20 cellular contexts compared by ENCODE assay signal in genomic region chr18:551404-552061, GRCh38. TPM values are rescaled to one million over a fixed set of nuclear protein-coding genes. Genes with fewer than 3 reads are reported as not detected.
DNase-seq lines count a peak whose midpoint lies in the region; ATAC-seq lines count a peak whose summit lies in the region.
"Had no signal": no experiment of that assay in that cellular context is flagged by ENCODE, and none has a peak within 500 bp of the region (broad histone marks: within the 10 kb centered on the region; RNA-seq: fewer than 3 reads in every experiment).

No MANE protein-coding gene starts in this region.

- ATAC-seq in GM18520 (IDR thresholded peaks at IDR 0.05; ENCODE audit: unreplicated experiment) = peak; percentile 98
- ATAC-seq in GM21367 (IDR thresholded peaks at IDR 0.05; ENCODE audit: unreplicated experiment) = peak; percentile 53
- peak; percentile 65 for ATAC-seq in HG02852 (IDR thresholded peaks at IDR 0.05; ENCODE audit: unreplicated experiment)
- ATAC-seq in HG03442 (IDR thresholded peaks at IDR 0.05; ENCODE audit: unreplicated experiment) = peak; percentile 66
- no peak for ATAC-seq in GM19328 (IDR thresholded peaks at IDR 0.05; ENCODE audit: unreplicated experiment)
- ATAC-seq: GM23338, right cardiac atrium had no signal

- DNase-seq in ureter (ENCODE audit: low spot score) (no peak), NCI-H146 (lab: John Stamatoyannopoulos, UW) (no peak), hippocampal formation (lab: John Stamatoyannopoulos, UW) (no peak)
- DNase-seq: activated CD4-positive, alpha-beta T cell treated with anti-CD3 and anti-CD28 coated beads for 1 hour; activated CD8-positive, alpha-beta memory T cell treated with anti-CD3 and anti-CD28 coated beads, Interleukin-2, amount 50 U/mL, for 48 hours; activated naive CD4-positive, alpha-beta T cell treated with anti-CD3 and anti-CD28 coated beads, Interleukin-2, amount 10 ng/mL, durations not matched to agents 7 days and 5 days; esophagus squamous epithelium; head of caudate nucleus; IMR-90; MV-4-11; NCI-H2227 treated with DMSO at 0.1 percent for 48 hours; right cardiac atrium; SJCRH30 had no signal

RNA-seq across cellular contexts. Expression of gene CETN1, which starts 28.6 kb away (rescaled TPM):
- total RNA-seq in ureter = not detected
- total RNA-seq: esophagus squamous epithelium, GM23338, IMR-90, mesenteric fat pad, right cardiac atrium, SJCRH30 had no signal

RNA-seq across cellular contexts. Expression of gene CLUL1, which starts 45.3 kb away (rescaled TPM):
- 1.8 TPM for total RNA-seq in ureter
- total RNA-seq: GM23338, IMR-90, mesenteric fat pad, SJCRH30 had no signal

RNA-seq across cellular contexts. Expression of gene COLEC12, which starts 51.0 kb away (rescaled TPM):
- total RNA-seq in ureter = 10.2 TPM
- total RNA-seq: SJCRH30 had no signal
